1 cellular context compared by ENCODE assay signal in genomic region chr10:75123088-75123682, GRCh38.
TF ChIP-seq lines count a peak whose summit lies in the region.

No MANE protein-coding gene starts in this region.

TF ChIP-seq in H1, 55 proteins besides CTCF, POLR2A, EP300 and RAD21:
- TF ChIP-seq KDM5A (IDR thresholded peaks at IDR 0.05; ENCODE audit: low read length) = no peak
